Comparison of ENCODE assay signal across 10 cellular contexts in the genomic region with DNA sequence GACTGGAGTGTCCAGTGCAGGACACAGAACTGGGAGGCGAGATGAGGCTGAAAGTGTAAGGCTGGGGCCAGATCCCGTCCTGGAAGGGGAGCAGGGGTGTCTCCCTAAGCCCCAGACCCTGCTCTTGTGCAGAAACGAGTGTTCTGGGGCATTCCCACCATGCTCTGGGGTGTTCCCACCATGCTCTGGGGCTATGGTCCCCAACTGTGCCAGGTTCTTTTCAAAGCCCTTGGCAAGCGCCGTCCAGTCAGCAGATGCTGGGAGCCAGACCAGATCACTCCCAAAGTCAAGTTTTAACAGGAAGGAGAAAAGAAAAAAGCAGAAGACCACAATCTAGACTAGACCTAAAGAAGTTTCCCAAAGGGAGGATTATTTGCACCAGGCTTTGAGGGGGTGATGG. TPM values are rescaled to one million over a fixed set of nuclear protein-coding genes. Genes with fewer than 3 reads are reported as not detected.
A peak's percentile ranks its signal among the peaks of the same experiment; 100 is the strongest.
DNase-seq lines count a peak whose midpoint lies in the region; ATAC-seq and TF ChIP-seq lines count a peak whose summit lies in the region.
"Had no signal": no experiment of that assay in that cellular context is flagged by ENCODE, and none has a peak within 500 bp of the region (broad histone marks: within the 10 kb centered on the region; RNA-seq: fewer than 3 reads in every experiment).

No MANE protein-coding gene starts in this region.

- TF ChIP-seq POLR2A in thyroid gland (IDR thresholded peaks at IDR 0.05), result no peak

- TF ChIP-seq CTCF in nephron progenitor cell (IDR thresholded peaks at IDR 0.05) (no peak), thyroid gland (IDR thresholded peaks at IDR 0.05) (no peak)

- intact Hi-C loops in Right ventricle myocardium superior (cut with DNase I), result no loop called here
- intact Hi-C loops in cardiac septum (cut with DNase I), result loop anchor here (2.0 to 10.0 kb wide), 2 partner anchors 29 to 131 kb away; a partner anchor contains a TSS
- intact Hi-C loops in thyroid gland (cut with DNase I), result no loop called here

- H3K27ac Mint-ChIP-seq in nephron progenitor cell, result peak overlapping the region; percentile 76

- peaks cover 3% of the 10 kb centered on the region in 2 donors for H3K4me1 ChIP-seq in esophagus (ENCODE audit: control insufficient read depth in 2 of 2, insufficient read depth in 2 of 2, low read length in 1 of 2)
- peaks cover 14 to 25% of the 10 kb centered on the region in 2 donors for H3K4me1 ChIP-seq in thyroid gland

- ATAC-seq in Right ventricle myocardium superior (ENCODE audit: poor library complexity) (no peak), HG03095 (IDR thresholded peaks at IDR 0.05; ENCODE audit: unreplicated experiment) (no peak)
- ATAC-seq: right lobe of liver had no signal

- peak overlapping the region; percentile 79 to 86 for H3K27ac ChIP-seq in esophagus (ENCODE audit: low read depth in 2 of 2, low read length in 1 of 2)
- no peak overlapping the region for H3K27ac ChIP-seq in thyroid gland
- H3K27ac ChIP-seq: right lobe of liver had no signal

- H3K9me3 ChIP-seq in esophagus (ENCODE audit: control insufficient read depth in 2 of 2, insufficient read depth in 1 of 2, low read depth in 1 of 2, low read length in 1 of 2) (no peaks in the 10 kb centered on the region), thyroid gland (no peaks in the 10 kb centered on the region)
- H3K9me3 ChIP-seq: right lobe of liver had no signal

- H3K4me3 ChIP-seq in esophagus (ENCODE audit: low read depth in 1 of 2, low read length in 2 of 2) (peak overlapping the region in 1 of 2 donors; percentile 24), thyroid gland (replicated peaks in 1 of 3) (no peak overlapping the region)
- H3K4me3 ChIP-seq: right lobe of liver had no signal

- peaks cover 5% of the 10 kb centered on the region for H3K36me3 Mint-ChIP-seq in nephron progenitor cell (ENCODE audit: low read depth)

- peak overlapping the region; percentile 75 for H3K4me3 Mint-ChIP-seq in nephron progenitor cell

- DNase-seq in Right ventricle myocardium superior (peak; percentile 65), cardiac septum (ENCODE audit: low spot score) (no peak), nephron progenitor cell (no peak), thyroid gland (no peak), RKO (ENCODE audit: low spot score) (no peak)
- no peak for DNase-seq in activated effector memory CD4-positive, alpha-beta T cell treated with Interleukin-2 at 50 U/mL for 16 hours
- DNase-seq: NCI-H2081 treated with DMSO at 0.1 percent for 48 hours had no signal

- WGBS in esophagus, 2 donors, result 42 to 73% methylated on average over 5 of the region's 5 CpGs
- 75 to 92% methylated on average over 5 of the region's 5 CpGs for WGBS in thyroid gland, 2 donors

- H3K9me3 Mint-ChIP-seq in nephron progenitor cell, result no peaks in the 10 kb centered on the region

- H3K27me3 ChIP-seq in esophagus (ENCODE audit: control insufficient read depth in 1 of 2, insufficient read depth in 2 of 2, low read length in 2 of 2) (no peaks in the 10 kb centered on the region), thyroid gland (no peaks in the 10 kb centered on the region)
- H3K27me3 ChIP-seq: right lobe of liver had no signal

- peaks cover 19 to 28% of the 10 kb centered on the region in 2 donors for H3K36me3 ChIP-seq in esophagus (ENCODE audit: control insufficient read depth in 2 of 2, insufficient read depth in 2 of 2, low read length in 1 of 2)
- H3K36me3 ChIP-seq in thyroid gland, result peaks cover 15 to 21% of the 10 kb centered on the region in 2 donors
- H3K36me3 ChIP-seq: right lobe of liver had no signal

- H3K4me1 Mint-ChIP-seq in nephron progenitor cell, result peaks cover 40% of the 10 kb centered on the region

- H3K27me3 Mint-ChIP-seq in nephron progenitor cell (ENCODE audit: low read depth, poor library complexity), result no peaks in the 10 kb centered on the region

RNA-seq across cellular contexts. Expression of a gene that starts 2.5 kb away (rescaled TPM):
- 149 TPM for total RNA-seq in Right ventricle myocardium superior
- 158 TPM for total RNA-seq in cardiac septum
- polyA plus RNA-seq in esophagus, result 100 to 1,000 TPM; 158 to 248 TPM
- 100 to 1,000 TPM in 2 of 4 donors, 10 to 100 TPM in 2; 62.9 to 151 (median 120) TPM for total RNA-seq in thyroid gland

RNA-seq across cellular contexts. Expression of a gene that starts 2.8 kb away (rescaled TPM):
- total RNA-seq in Right ventricle myocardium superior, result 64.6 TPM
- 54.0 TPM for total RNA-seq in cardiac septum
- polyA plus RNA-seq in esophagus, result 10 to 100 TPM; 50.6 to 73.3 TPM
- total RNA-seq in thyroid gland, result 10 to 100 TPM in 2 of 4 donors, 1 to 10 TPM in 2; 4.1 to 17.3 (median 11.5) TPM

RNA-seq across cellular contexts. Expression of a gene that starts 29.3 kb away (rescaled TPM):
- total RNA-seq in Right ventricle myocardium superior, result 5.1 TPM
- total RNA-seq in cardiac septum, result 6.4 TPM
- polyA plus RNA-seq in esophagus, result 1 to 10 TPM; 3.6 to 4.1 TPM
- 10 to 100 TPM; 21.4 to 36.6 (median 28.6) TPM for total RNA-seq in thyroid gland

RNA-seq across cellular contexts. Expression of a gene that starts 29.8 kb away (rescaled TPM):
- total RNA-seq in Right ventricle myocardium superior, result 4.7 TPM
- total RNA-seq in cardiac septum, result 4.8 TPM
- 1 to 10 TPM; 7.2 to 8.5 TPM for polyA plus RNA-seq in esophagus
- 10 to 100 TPM; 16.1 to 18.4 (median 17.6) TPM for total RNA-seq in thyroid gland

RNA-seq across cellular contexts. Expression of a gene that starts 30.1 kb away (rescaled TPM):
- total RNA-seq in Right ventricle myocardium superior (13.0 TPM), cardiac septum (37.9 TPM), thyroid gland (under 1 TPM in 1 of 4 donors, not detected in 3; 0.54 TPM)
- 1 to 10 TPM in 1 of 2 donors, under 1 TPM in 1; 0.36 to 1.8 TPM for polyA plus RNA-seq in esophagus

Comparison
In these comparisons a context has a peak if more than half of its experiments do, and no peak if none do; other contexts are left out.
1. H3K27ac ChIP-seq: peak in esophagus (2 of 2); none in thyroid gland (0 of 3).